ENCODE assay signal across 26 cellular contexts in genomic region chr19:55036058-55036457, GRCh38. TPM values are rescaled to one million over a fixed set of nuclear protein-coding genes. Genes with fewer than 3 reads are reported as not detected.
DNase-seq lines count a peak whose midpoint lies in the region; ATAC-seq and TF ChIP-seq lines count a peak whose summit lies in the region.
"Had no signal": no experiment of that assay in that cellular context is flagged by ENCODE, and none has a peak within 500 bp of the region (broad histone marks: within the 10 kb centered on the region; RNA-seq: fewer than 3 reads in every experiment).

No MANE protein-coding gene starts in this region.

- ATAC-seq in WTC11: no peak
- peak; percentile 51 for ATAC-seq in mucosa of descending colon
- ATAC-seq: GM12878 had no signal

- H3K27me3 ChIP-seq in left ventricle myocardium inferior (ENCODE audit: low read depth): no peaks in the 10 kb centered on the region
- H3K27me3 ChIP-seq in Caco-2 (replicated peaks; ENCODE audit: control insufficient read depth, insufficient read depth, low read length): no peaks in the 10 kb centered on the region
- H3K27me3 ChIP-seq: BLaER1 had no signal

- H3K4me3 ChIP-seq in HEK293 (ENCODE audit: low read depth, low read length) (no peak overlapping the region), mucosa of descending colon (no peak overlapping the region), left ventricle myocardium inferior (no peak overlapping the region), Caco-2 (ENCODE audit: low read depth, low read length) (no peak overlapping the region)
- H3K4me3 ChIP-seq: BLaER1, GM12878 had no signal

- no peak for DNase-seq in WTC11 (ENCODE audit: low spot score)
- no peak for DNase-seq in endothelial cell (ENCODE audit: low spot score)
- no peak for DNase-seq in mucosa of descending colon
- DNase-seq in left ventricle myocardium inferior: no peak
- no peak for DNase-seq in LoVo (ENCODE audit: low spot score)
- no peak for DNase-seq in Caco-2
- no peak for DNase-seq in midbrain (lab: John Stamatoyannopoulos, UW)
- DNase-seq: 8988T; ACHN; BE2C; C1 segment of cervical spinal cord; CD4-positive, alpha-beta memory T cell; CD4-positive, CD25-positive, alpha-beta regulatory T cell; DMS 273 treated with DMSO at 0.1 percent for 48 hours; DMS153; DMS53; DMS79; DND-41; EL; GDM1 had no signal

- H3K36me3 ChIP-seq in HEK293 (ENCODE audit: control insufficient read depth in 2 of 2, insufficient read depth in 1 of 2, low read length in 2 of 2) (no peaks in the 10 kb centered on the region), mucosa of descending colon (ENCODE audit: low read depth) (no peaks in the 10 kb centered on the region), left ventricle myocardium inferior (peaks cover 7% of the 10 kb centered on the region), Caco-2 (ENCODE audit: control insufficient read depth, insufficient read depth, low read length) (no peaks in the 10 kb centered on the region)
- H3K36me3 ChIP-seq: BE2C had no signal

- H3K4me1 ChIP-seq in HEK293 (ENCODE audit: control insufficient read depth, insufficient read depth, low read length) (no peaks in the 10 kb centered on the region), mucosa of descending colon (ENCODE audit: low read depth) (no peaks in the 10 kb centered on the region), left ventricle myocardium inferior (no peaks in the 10 kb centered on the region), Caco-2 (no peaks in the 10 kb centered on the region)
- H3K4me1 ChIP-seq: BE2C had no signal

- POLR2A ChIA-PET in HEK293 (lab: Yijun Ruan, JAX) (interaction anchor here (0.7 kb wide), 1 partner anchor 41 kb away, joined by 6 read pairs; no protein-coding TSS in a partner anchor), WTC11 (lab: Charles Lee) (interaction anchor here (0.7 kb wide), 2 partner anchors 17 to 130 kb away, joined by 3 read pairs; no protein-coding TSS in a partner anchor), Caco-2 (lab: Charles Lee) (no interaction called here)

- H3K9me3 ChIP-seq in HEK293 (ENCODE audit: control insufficient read depth, insufficient read depth, low read depth, low read length) (no peaks in the 10 kb centered on the region), mucosa of descending colon (no peaks in the 10 kb centered on the region), left ventricle myocardium inferior (replicated peaks) (no peaks in the 10 kb centered on the region), Caco-2 (no peaks in the 10 kb centered on the region; the same call in 1 of the 2 replicates)
- H3K9me3 ChIP-seq: BE2C had no signal

- 0 out of 2 replicates have a peak overlapping the region, but pooled peaks have one; percentile 23 for H3K27ac Mint-ChIP-seq in WTC11
- H3K27ac Mint-ChIP-seq in endothelial cell (ENCODE audit: unreplicated experiment): no peak overlapping the region
- H3K27ac Mint-ChIP-seq in Caco-2 (ENCODE audit: unreplicated experiment): no peak overlapping the region
- H3K27ac Mint-ChIP-seq: CD4-positive, CD25-positive, alpha-beta regulatory T cell had no signal

- no TSS peak for BruUV-seq in Caco-2 (replicated peaks; lab: Mats Ljungman, UMichigan)

- no peaks in the 10 kb centered on the region for H3K9me3 Mint-ChIP-seq in WTC11
- no peaks in the 10 kb centered on the region for H3K9me3 Mint-ChIP-seq in endothelial cell (ENCODE audit: unreplicated experiment)
- no peaks in the 10 kb centered on the region for H3K9me3 Mint-ChIP-seq in Caco-2 (ENCODE audit: unreplicated experiment)

- H3K27me3 Mint-ChIP-seq in WTC11 (ENCODE audit: low read depth) (no peaks in the 10 kb centered on the region), endothelial cell (ENCODE audit: unreplicated experiment) (peaks cover 3% of the 10 kb centered on the region), Caco-2 (ENCODE audit: insufficient read depth, unreplicated experiment) (no peaks in the 10 kb centered on the region)
- H3K27me3 Mint-ChIP-seq: CD4-positive, alpha-beta memory T cell; CD4-positive, CD25-positive, alpha-beta regulatory T cell had no signal

- H3K4me1 Mint-ChIP-seq in WTC11: peaks cover 3% of the 10 kb centered on the region; the same call in 1 of the 2 replicates
- H3K4me1 Mint-ChIP-seq in endothelial cell (ENCODE audit: unreplicated experiment): no peaks in the 10 kb centered on the region
- no peaks in the 10 kb centered on the region for H3K4me1 Mint-ChIP-seq in Caco-2 (ENCODE audit: low read depth, unreplicated experiment)
- H3K4me1 Mint-ChIP-seq: CD14-positive monocyte had no signal

- TF ChIP-seq CTCF in HEK293 (tag by site-specific recombination; IDR thresholded peaks at IDR 0.05) (no peak), WTC11 (IDR thresholded peaks at IDR 0.05) (no peak), endothelial cell (IDR thresholded peaks at IDR 0.05; ENCODE audit: unreplicated experiment) (no peak), mucosa of descending colon (IDR thresholded peaks at IDR 0.05) (no peak), left ventricle myocardium inferior (IDR thresholded peaks at IDR 0.05; ENCODE audit: borderline replicate concordance) (no peak), Caco-2 (IDR thresholded peaks at IDR 0.05; ENCODE audit: insufficient read depth in 1 of 2, low read depth in 1 of 2, low read length in 1 of 2, severe bottlenecking in 1 of 2, unreplicated experiment in 1 of 2) (no peak)

- H3K36me3 Mint-ChIP-seq in WTC11: no peaks in the 10 kb centered on the region; the same call in 1 of the 2 replicates
- H3K36me3 Mint-ChIP-seq in endothelial cell (ENCODE audit: low read depth, unreplicated experiment): no peaks in the 10 kb centered on the region
- H3K36me3 Mint-ChIP-seq in Caco-2 (ENCODE audit: insufficient read depth, unreplicated experiment): peaks cover 24% of the 10 kb centered on the region

- H3K27ac ChIP-seq in HEK293 (ENCODE audit: extremely low read depth, low read depth, low read length): no peak overlapping the region
- H3K27ac ChIP-seq in left ventricle myocardium inferior (replicated peaks): no peak overlapping the region
- H3K27ac ChIP-seq: BLaER1 had no signal

- no peak overlapping the region for H3K4me3 Mint-ChIP-seq in WTC11
- peak overlapping the region; percentile 6 for H3K4me3 Mint-ChIP-seq in endothelial cell (ENCODE audit: unreplicated experiment)
- no peak overlapping the region for H3K4me3 Mint-ChIP-seq in Caco-2 (ENCODE audit: unreplicated experiment)
- H3K4me3 Mint-ChIP-seq: CD14-positive monocyte; CD4-positive, alpha-beta memory T cell; CD4-positive, CD25-positive, alpha-beta regulatory T cell had no signal

- CTCF ChIA-PET in HEK293 (lab: Yijun Ruan, JAX) (no interaction called here), WTC11 (lab: Charles Lee) (interaction anchor here (0.7 to 3.0 kb wide), 3 partner anchors 54 to 155 kb away, joined by 3 to 14 read pairs (median 5); partner anchors contain the start of gene DNAAF3), Caco-2 (lab: Charles Lee) (no interaction called here)

- intact Hi-C loops in mucosa of descending colon (cut with DNase I, micrococcal nuclease): no loop called here
- intact Hi-C loops in left ventricle myocardium inferior (cut with micrococcal nuclease): no loop called here
- intact Hi-C loops in Caco-2 (cut with micrococcal nuclease; ENCODE audit: unreplicated experiment): no loop called here

TF ChIP-seq in HEK293, 187 proteins besides CTCF, POLR2A, EP300 and RAD21:
- TF ChIP-seq SP3 (tag by site-specific recombination; IDR thresholded peaks at IDR 0.05) (no peak), SCRT1 (tag by site-specific recombination; IDR thresholded peaks at IDR 0.05; ENCODE audit: borderline replicate concordance) (peak; percentile 48; the same call in 1 of the 2 replicates), SCRT2 (tag by site-specific recombination; IDR thresholded peaks at IDR 0.05) (peak; percentile 53; the same call in 1 of the 2 replicates)
TF ChIP-seq in HEK293: peak in this region for 2.

TF ChIP-seq in WTC11, 78 proteins besides CTCF, POLR2A, EP300 and RAD21 (continues in another document):
- TF ChIP-seq NFYB (CRISPR knock-in tag; conservative IDR thresholded peaks at IDR 0.05; ENCODE audit: low read depth) (no peak), SMAD3 (CRISPR knock-in tag; IDR thresholded peaks at IDR 0.05; ENCODE audit: borderline replicate concordance) (no peak), ZBTB21 (CRISPR knock-in tag; IDR thresholded peaks at IDR 0.05; ENCODE audit: borderline replicate concordance) (no peak), JAZF1 (CRISPR knock-in tag; IDR thresholded peaks at IDR 0.05) (no peak), TEAD4 (CRISPR knock-in tag; IDR thresholded peaks at IDR 0.05) (no peak), TEAD1 (CRISPR knock-in tag; IDR thresholded peaks at IDR 0.05) (no peak), EMX1 (CRISPR knock-in tag; IDR thresholded peaks at IDR 0.05) (no peak), NR1H2 (CRISPR knock-in tag; IDR thresholded peaks at IDR 0.05) (no peak), KAT7 (CRISPR knock-in tag; IDR thresholded peaks at IDR 0.05; ENCODE audit: borderline replicate concordance) (no peak)

RNA-seq across cellular contexts. Expression of gene GP6, which starts 2.0 kb away (rescaled TPM):
- total RNA-seq in WTC11 (2021) (0.41 to 1.1 TPM (median 0.61 TPM) in 3 replicates), endothelial cell (ENCODE audit: unreplicated experiment) (1.2 TPM), mucosa of descending colon (1 to 10 TPM in 1 of 3 donors, under 1 TPM in 2; 0.22 to 1.4 (median 0.32) TPM), left ventricle myocardium inferior (0.30 TPM), Caco-2 (2022) (not detected in 2 replicates)
- total RNA-seq: A673, G401, GM12878 had no signal

RNA-seq across cellular contexts. Expression of gene RDH13, which starts 26.9 kb away (rescaled TPM):
- total RNA-seq in WTC11 (2021) (35.3 to 39.5 TPM (median 38.4 TPM) in 3 replicates), endothelial cell (ENCODE audit: unreplicated experiment) (13.5 TPM), mucosa of descending colon (10 to 100 TPM; 46.1 to 59.5 (median 55.0) TPM), left ventricle myocardium inferior (53.8 TPM), Caco-2 (2022) (43.3 and 49.8 TPM in 2 replicates)

RNA-seq across cellular contexts. Expression of gene EPS8L1, which starts 39.6 kb away (rescaled TPM):
- total RNA-seq in WTC11 (2021) (38.9 to 43.8 TPM (median 42.8 TPM) in 3 replicates), endothelial cell (ENCODE audit: unreplicated experiment) (24.6 TPM), mucosa of descending colon (10 to 100 TPM; 20.7 to 79.6 (median 36.0) TPM), left ventricle myocardium inferior (0.88 TPM), Caco-2 (2022) (135 and 141 TPM in 2 replicates)

Comparison
In these comparisons a context has a peak if more than half of its experiments do, and no peak if none do; other contexts are left out.
1. RNA of gene EPS8L1, which starts 39.6 kb away (total RNA-seq): 135 to 141 TPM in Caco-2, 38.9 to 43.8 TPM in WTC11, 20.7 to 79.6 TPM in mucosa of descending colon and 24.6 TPM in endothelial cell (single experiment); 0.88 TPM in left ventricle myocardium inferior (single experiment); every median in the first group is over 10 times any median in the second.